Comparison of ENCODE assay signal across 9 cellular contexts in the genomic region with DNA sequence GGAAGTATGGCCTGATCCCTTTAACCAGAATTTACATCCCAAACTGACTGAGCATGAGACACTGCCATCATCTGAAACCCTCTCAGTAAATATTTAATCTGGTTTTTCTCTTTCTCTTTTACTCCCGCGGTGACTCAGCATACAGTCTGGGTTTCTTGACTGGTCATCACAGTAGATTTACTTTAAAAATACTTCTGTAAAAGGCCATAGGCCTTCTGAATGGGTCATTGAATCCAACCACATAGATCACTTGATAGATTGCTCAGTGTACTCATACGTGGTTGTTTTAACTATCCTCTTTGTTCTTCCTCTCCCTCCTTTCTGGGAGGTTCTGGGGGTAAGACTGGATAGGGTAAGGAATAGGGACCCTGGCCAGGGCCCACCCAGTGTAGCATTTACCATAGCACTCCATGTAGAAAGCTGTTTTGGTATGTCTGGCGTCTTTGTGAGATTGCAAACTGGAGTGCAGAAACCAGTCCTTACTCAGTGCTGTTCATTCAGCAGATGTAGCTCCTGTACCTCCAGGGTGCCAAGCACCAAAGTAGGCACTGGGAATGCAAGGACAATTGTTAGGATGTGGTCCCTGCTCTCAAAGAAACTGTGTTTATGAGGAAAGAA.
DNase-seq lines count a peak whose midpoint lies in the region; ATAC-seq and TF ChIP-seq lines count a peak whose summit lies in the region.
"Had no signal": no experiment of that assay in that cellular context is flagged by ENCODE, and none has a peak within 500 bp of the region (broad histone marks: within the 10 kb centered on the region; RNA-seq: fewer than 3 reads in every experiment).

No MANE protein-coding gene starts in this region.

- no peaks in the 10 kb centered on the region for H3K27me3 Mint-ChIP-seq in chondrocyte (ENCODE audit: low read depth)
- H3K27me3 Mint-ChIP-seq in activated naive CD4-positive, alpha-beta T cell treated with anti-CD3 and anti-CD28 coated beads, Interleukin-2, amount 10 ng/mL, durations not matched to agents 7 days and 5 days, result no peaks in the 10 kb centered on the region

- in situ Hi-C loops in transverse colon (cut with MboI; ENCODE audit: low pct_ligation_motif_present in 1 of 4, low pct_unique_long_range_greater_than_20kb in 1 of 4, low sequenced_read_pairs in 3 of 4), result no loop called here

- H3K36me3 ChIP-seq in transverse colon, result no peaks in the 10 kb centered on the region

- H3K4me1 Mint-ChIP-seq in chondrocyte (ENCODE audit: low read depth), result peaks cover 68% of the 10 kb centered on the region
- no peaks in the 10 kb centered on the region for H3K4me1 Mint-ChIP-seq in activated naive CD4-positive, alpha-beta T cell treated with anti-CD3 and anti-CD28 coated beads, Interleukin-2, amount 10 ng/mL, durations not matched to agents 7 days and 5 days

- peak overlapping the region in 3 of 4 donors; percentile 13 to 43 (median 13) for H3K27ac ChIP-seq in transverse colon
- H3K27ac ChIP-seq: 22Rv1 had no signal

- H3K4me3 Mint-ChIP-seq in chondrocyte (ENCODE audit: unreplicated experiment), result no peak overlapping the region
- H3K4me3 Mint-ChIP-seq in activated naive CD4-positive, alpha-beta T cell treated with anti-CD3 and anti-CD28 coated beads, Interleukin-2, amount 10 ng/mL, durations not matched to agents 7 days and 5 days, result no peak overlapping the region

- peak; percentile 93 for ATAC-seq in HG03175 (IDR thresholded peaks at IDR 0.05; ENCODE audit: unreplicated experiment)

- DNase-seq in SIG-M5 treated with dmso at 0.1 percent for 504 hours (lab: John Stamatoyannopoulos, UW; ENCODE audit: unreplicated experiment), result peak; percentile 48
- no peak for DNase-seq in SIG-M5 (lab: John Stamatoyannopoulos, UW)
- no peak for DNase-seq in chondrocyte (ENCODE audit: low spot score)
- DNase-seq in transverse colon, result no peak
- no peak for DNase-seq in C1 segment of cervical spinal cord (lab: John Stamatoyannopoulos, UW)
- DNase-seq in NCI-H2029 (lab: John Stamatoyannopoulos, UW), result no peak
- no peak for DNase-seq in activated naive CD4-positive, alpha-beta T cell treated with anti-CD3 and anti-CD28 coated beads, Interleukin-2, amount 10 ng/mL, durations not matched to agents 7 days and 5 days

- 67 to 79% methylated on average over 3 to 4 of the region's 4 CpGs for WGBS in transverse colon (ENCODE audit: low coverage in 1 of 2), 2 donors

- H3K4me3 ChIP-seq in transverse colon, result no peak overlapping the region

- peaks cover 2% of the 10 kb centered on the region for H3K9me3 Mint-ChIP-seq in chondrocyte (ENCODE audit: low read depth)
- no peaks in the 10 kb centered on the region for H3K9me3 Mint-ChIP-seq in activated naive CD4-positive, alpha-beta T cell treated with anti-CD3 and anti-CD28 coated beads, Interleukin-2, amount 10 ng/mL, durations not matched to agents 7 days and 5 days

- intact Hi-C loops in transverse colon (cut with DNase I; ENCODE audit: low total_unique reads), result no loop called here

- TF ChIP-seq CTCF in chondrocyte (IDR thresholded peaks at IDR 0.05) (no peak), transverse colon (IDR thresholded peaks at IDR 0.05) (no peak)

- H3K27me3 ChIP-seq in transverse colon, result no peaks in the 10 kb centered on the region

- CTCF ChIA-PET in activated naive CD4-positive, alpha-beta T cell treated with anti-CD3 and anti-CD28 coated beads, Interleukin-2, amount 10 ng/mL, durations not matched to agents 7 days and 5 days (lab: Charles Lee), result no interaction called here

- H3K9me3 ChIP-seq in transverse colon, result no peaks in the 10 kb centered on the region

- H3K4me1 ChIP-seq in transverse colon, result peaks cover 0 to 3% (median 0%) of the 10 kb centered on the region in 4 donors

- no peaks in the 10 kb centered on the region for H3K36me3 Mint-ChIP-seq in chondrocyte (ENCODE audit: low read depth)
- no peaks in the 10 kb centered on the region for H3K36me3 Mint-ChIP-seq in activated naive CD4-positive, alpha-beta T cell treated with anti-CD3 and anti-CD28 coated beads, Interleukin-2, amount 10 ng/mL, durations not matched to agents 7 days and 5 days

- TF ChIP-seq EP300 in transverse colon (IDR thresholded peaks at IDR 0.05; ENCODE audit: low read depth), result no peak

- no peak for TF ChIP-seq POLR2A in transverse colon (IDR thresholded peaks at IDR 0.05)

- H3K27ac Mint-ChIP-seq in chondrocyte (ENCODE audit: unreplicated experiment), result peak overlapping the region; percentile 77
- no peak overlapping the region for H3K27ac Mint-ChIP-seq in activated naive CD4-positive, alpha-beta T cell treated with anti-CD3 and anti-CD28 coated beads, Interleukin-2, amount 10 ng/mL, durations not matched to agents 7 days and 5 days
